ENCODE assay signal across 31 cellular contexts in genomic region chr2:71906357-71906973, GRCh38.
"Had no signal": no experiment of that assay in that cellular context is flagged by ENCODE, and none has a peak within 500 bp of the region (broad histone marks: within the 10 kb centered on the region; RNA-seq: fewer than 3 reads in every experiment).

No MANE protein-coding gene starts in this region.

- FAIRE-seq: colon, RCC 7860 had no signal

- DNase-seq: activated CD4-positive, alpha-beta T cell treated with anti-CD3 and anti-CD28 coated beads, Interleukin-2, amount 50 U/mL, for 4 hours; activated CD8-positive, alpha-beta T cell treated with anti-CD3 and anti-CD28 coated beads for 36 hours; activated gamma-delta T cell treated with Interleukin-2 at 50 U/mL for 16 hours; activated naive CD4-positive, alpha-beta T cell treated with anti-CD3 and anti-CD28 coated beads for 36 hours; activated naive CD8-positive, alpha-beta T cell treated with anti-CD3 and anti-CD28 coated beads, Interleukin-2, amount 50 U/mL, for 24 hours; activated T-cell treated with anti-CD3 and anti-CD28 coated beads for 4 hours; activated T-cell treated with anti-CD3 and anti-CD28 coated beads, Interleukin-2, amount 50 U/mL, for 4 hours; aorta; brain microvascular endothelial cell; central memory CD4-positive, alpha-beta T cell; Kasumi-1; MG63; NCI-H1048; NCI-H1105 treated with DMSO at 0.1 percent for 48 hours; NCI-H1436; NCI-H1694; NCI-H1930; NCI-H2081 treated with DMSO at 0.1 percent for 48 hours; NCI-H510A; NCI-H526; NCI-H748 treated with DMSO at 0.1 percent for 48 hours; NK-92 treated with Interleukin-12 subunit alpha and Interleukin-12 subunit beta, amount 100 ng/mL, for 24 hours; PC-9; Right ventricle myocardium superior; T1000 had no signal

- H3K4me3 ChIP-seq: MG63, PC-9 had no signal

- H3K27ac ChIP-seq: brain microvascular endothelial cell, PC-9, RWPE1 had no signal

- H3K36me3 Mint-ChIP-seq: activated naive CD8-positive, alpha-beta T cell had no signal

- H3K27me3 ChIP-seq: brain microvascular endothelial cell, MG63 had no signal

- H3K4me2 ChIP-seq: PC-9 had no signal

- H3K27ac Mint-ChIP-seq: activated CD4-positive, alpha-beta T cell treated with anti-CD3 and anti-CD28 coated beads, Interleukin-2, amount 10 ng/mL, durations not matched to agents 24 days and 14 days; activated CD8-positive, alpha-beta T cell treated with anti-CD3 and anti-CD28 coated beads for 36 hours; activated naive CD4-positive, alpha-beta T cell treated with anti-CD3 and anti-CD28 coated beads for 36 hours; activated naive CD8-positive, alpha-beta T cell; activated naive CD8-positive, alpha-beta T cell treated with anti-CD3 and anti-CD28 coated beads, Interleukin-2, amount 50 U/mL, for 24 hours; activated T-helper 1 cell treated with anti-CD3 and anti-CD28 coated beads, Interleukin-12 subunit alpha, Interleukin-12 subunit beta, Interleukin-2, Interleukin-4 antibody, amounts not matched to agents 30 ng/mL and 10 ng/mL and 1 ng/mL, durations not matched to agents 14 hours and 24 hours and 36 hours had no signal

- H3K4me1 Mint-ChIP-seq: activated CD4-positive, alpha-beta T cell treated with anti-CD3 and anti-CD28 coated beads, Interleukin-2, amount 10 ng/mL, durations not matched to agents 24 days and 14 days; activated naive CD8-positive, alpha-beta T cell treated with anti-CD3 and anti-CD28 coated beads, Interleukin-2, amount 50 U/mL, for 24 hours had no signal

- H2AFZ ChIP-seq: PC-9 had no signal

- ATAC-seq: activated CD8-positive, alpha-beta T cell treated with anti-CD3 and anti-CD28 coated beads for 36 hours; activated naive CD8-positive, alpha-beta T cell treated with anti-CD3 and anti-CD28 coated beads, Interleukin-2, amount 50 U/mL, for 24 hours; activated T-cell treated with anti-CD3 and anti-CD28 coated beads, Interleukin-2, amount 50 U/mL, for 4 hours had no signal

- H3K4me3 Mint-ChIP-seq: activated CD4-positive, alpha-beta T cell treated with anti-CD3 and anti-CD28 coated beads, Interleukin-2, amount 10 ng/mL, durations not matched to agents 24 days and 14 days; activated CD8-positive, alpha-beta T cell treated with anti-CD3 and anti-CD28 coated beads for 36 hours; activated naive CD4-positive, alpha-beta T cell treated with anti-CD3 and anti-CD28 coated beads for 36 hours; activated naive CD8-positive, alpha-beta T cell; activated naive CD8-positive, alpha-beta T cell treated with anti-CD3 and anti-CD28 coated beads, Interleukin-2, amount 50 U/mL, for 24 hours; activated T-cell treated with anti-CD3 and anti-CD28 coated beads, Interleukin-2, amount 50 U/mL, for 4 hours; activated T-helper 1 cell treated with anti-CD3 and anti-CD28 coated beads, Interleukin-12 subunit alpha, Interleukin-12 subunit beta, Interleukin-2, Interleukin-4 antibody, amounts not matched to agents 30 ng/mL and 10 ng/mL and 1 ng/mL, durations not matched to agents 14 hours and 24 hours and 36 hours had no signal

- H3K36me3 ChIP-seq: brain microvascular endothelial cell, MG63 had no signal
